Comparison of ENCODE assay signal across 8 cellular contexts in the genomic region with DNA sequence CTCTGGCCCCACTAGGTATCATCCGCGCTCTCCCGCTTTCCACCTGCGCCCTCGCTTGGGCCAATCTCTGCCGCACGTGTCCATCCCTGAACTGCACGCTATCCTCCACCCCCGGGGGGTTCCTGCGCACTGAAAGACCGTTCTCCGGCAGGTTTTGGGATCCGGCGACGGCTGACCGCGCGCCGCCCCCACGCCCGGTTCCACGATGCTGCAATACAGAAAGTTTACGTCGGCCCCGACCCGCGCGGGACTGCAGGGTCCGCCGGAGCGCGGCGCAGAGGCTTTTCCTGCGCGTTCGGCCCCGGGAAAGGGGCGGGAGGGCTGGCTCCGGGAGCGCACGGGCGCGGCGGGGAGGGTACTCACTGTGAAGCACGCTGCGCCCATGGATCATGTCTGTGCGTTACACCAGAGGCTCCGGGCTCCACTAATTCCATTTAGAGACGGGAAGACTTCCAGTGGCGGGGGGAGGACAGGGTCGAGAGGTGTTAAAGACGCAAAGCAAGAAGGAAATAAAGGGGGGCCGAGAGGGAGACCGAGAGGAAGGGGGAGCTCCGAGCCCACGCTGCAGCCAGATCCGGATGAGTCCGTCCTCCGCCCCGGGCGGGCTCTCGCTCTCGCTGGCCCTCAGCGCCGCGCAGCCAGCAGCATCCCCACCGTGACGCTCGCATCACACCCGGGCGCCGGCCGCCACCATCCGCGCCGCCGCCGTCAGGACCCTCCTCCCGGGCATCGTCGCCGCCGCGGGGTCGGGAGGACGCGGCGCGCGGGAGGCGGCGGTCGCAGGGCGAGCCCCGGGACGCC.
DNase-seq lines count a peak whose midpoint lies in the region; ATAC-seq and TF ChIP-seq lines count a peak whose summit lies in the region.

No MANE protein-coding gene starts in this region.

- CTCF ChIA-PET in RWPE1 (lab: Yijun Ruan, JAX) = no interaction called here

- no peak overlapping the region for H3K27ac ChIP-seq in ACC112 (ENCODE audit: low read depth, low read length)
- no peak overlapping the region for H3K27ac ChIP-seq in RWPE1

- H3K4me1 ChIP-seq in ACC112 (ENCODE audit: control insufficient read depth, insufficient read depth, low read length, unreplicated experiment) = no peaks in the 10 kb centered on the region

- peak overlapping the region; percentile 44; the same call in 1 of the 2 replicates for H3K4me3 ChIP-seq in ACC112 (ENCODE audit: low read depth, low read length)

- no peaks in the 10 kb centered on the region for H3K79me2 ChIP-seq in ACC112 (ENCODE audit: control insufficient read depth, insufficient read depth, low read length, unreplicated experiment)

- H2AFZ ChIP-seq in ACC112 (ENCODE audit: low read length, unreplicated experiment) = no peak overlapping the region

- no peak for TF ChIP-seq CTCF in RWPE1 (conservative IDR thresholded peaks at IDR 0.05; ENCODE audit: low read depth)

- peaks cover 69% of the 10 kb centered on the region for H3K27me3 ChIP-seq in ACC112 (ENCODE audit: insufficient read depth, low read length)

- DNase-seq in RWPE1 (ENCODE audit: low spot score) (peak; percentile 11), iPS-NIHi11 (ENCODE audit: low spot score) (peak; percentile 55), NCI-H2227 treated with DMSO at 0.1 percent for 48 hours (lab: John Stamatoyannopoulos, UW) (no peak), NAMALWA (ENCODE audit: low spot score) (no peak)

- peak; percentile 30 for ATAC-seq in GM21390 (IDR thresholded peaks at IDR 0.05; ENCODE audit: unreplicated experiment)
- ATAC-seq in HG02678 (IDR thresholded peaks at IDR 0.05; ENCODE audit: unreplicated experiment) = no peak
- ATAC-seq in HG02763 (IDR thresholded peaks at IDR 0.05; ENCODE audit: unreplicated experiment) = no peak

- POLR2A ChIA-PET in RWPE1 (lab: Yijun Ruan, JAX; ENCODE audit: low non-redundant PET) = no interaction called here

- H3K36me3 ChIP-seq in ACC112 (ENCODE audit: insufficient read depth, low read length) = no peaks in the 10 kb centered on the region

Comparison
In these comparisons a context has a peak if more than half of its experiments do, and no peak if none do; other contexts are left out.
1. DNase-seq: peak in RWPE1 (single experiment) and iPS-NIHi11 (single experiment); none in NCI-H2227 treated with DMSO at 0.1 percent for 48 hours (single experiment) and NAMALWA (single experiment).